ENCODE assay signal across 14 cellular contexts in the genomic region with DNA sequence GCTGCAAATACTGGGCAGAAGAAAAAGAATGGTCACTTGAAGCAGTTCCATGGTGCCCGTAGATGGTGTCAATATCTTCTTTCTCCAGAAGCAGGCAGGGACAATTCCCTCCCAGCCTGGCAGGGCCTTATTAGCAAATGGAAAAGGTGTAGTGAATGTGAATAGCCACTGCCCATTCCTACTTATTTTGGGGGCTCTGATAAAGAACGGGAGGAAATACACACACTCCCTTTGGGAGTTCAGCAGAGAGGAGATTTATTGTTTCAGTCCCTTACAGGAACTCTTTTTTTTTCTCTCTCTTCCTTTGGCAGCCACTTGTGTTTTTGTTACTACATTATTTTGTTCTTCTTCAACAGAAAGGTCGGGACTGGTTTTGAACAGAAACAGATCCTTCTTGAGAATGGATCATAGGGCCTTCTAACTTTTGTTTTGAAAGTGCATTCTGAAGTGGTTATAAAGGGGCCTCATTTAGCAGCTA. TPM values are rescaled to one million over a fixed set of nuclear protein-coding genes. Genes with fewer than 3 reads are reported as not detected.
DNase-seq lines count a peak whose midpoint lies in the region; ATAC-seq lines count a peak whose summit lies in the region.
"Had no signal": no experiment of that assay in that cellular context is flagged by ENCODE, and none has a peak within 500 bp of the region (broad histone marks: within the 10 kb centered on the region; RNA-seq: fewer than 3 reads in every experiment).

A gene with protein sequence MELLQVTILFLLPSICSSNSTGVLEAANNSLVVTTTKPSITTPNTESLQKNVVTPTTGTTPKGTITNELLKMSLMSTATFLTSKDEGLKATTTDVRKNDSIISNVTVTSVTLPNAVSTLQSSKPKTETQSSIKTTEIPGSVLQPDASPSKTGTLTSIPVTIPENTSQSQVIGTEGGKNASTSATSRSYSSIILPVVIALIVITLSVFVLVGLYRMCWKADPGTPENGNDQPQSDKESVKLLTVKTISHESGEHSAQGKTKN (minus strand): TSS at position 159 of the 478 bp plus-strand sequence. CDS start 108 bp downstream, at position 51.

- H3K9me3 Mint-ChIP-seq in activated CD4-positive, alpha-beta memory T cell treated with anti-CD3 and anti-CD28 coated beads for 36 hours: no peaks in the 10 kb centered on the region
- H3K9me3 Mint-ChIP-seq: activated CD4-positive, alpha-beta T cell treated with anti-CD3 and anti-CD28 coated beads, Interleukin-2, amount 10 ng/mL, durations not matched to agents 7 days and 5 days had no signal

- CTCF ChIA-PET in activated CD4-positive, alpha-beta memory T cell treated with anti-CD3 and anti-CD28 coated beads for 36 hours (lab: Charles Lee): no interaction called here

- H3K36me3 Mint-ChIP-seq in activated CD4-positive, alpha-beta memory T cell treated with anti-CD3 and anti-CD28 coated beads for 36 hours: no peaks in the 10 kb centered on the region

- H3K27me3 Mint-ChIP-seq in activated CD4-positive, alpha-beta memory T cell treated with anti-CD3 and anti-CD28 coated beads for 36 hours: peaks cover 11% of the 10 kb centered on the region

- no peak within 1 kb of the TSS for H3K4me3 Mint-ChIP-seq in activated CD4-positive, alpha-beta memory T cell treated with anti-CD3 and anti-CD28 coated beads for 36 hours
- H3K4me3 Mint-ChIP-seq: activated CD4-positive, alpha-beta T cell treated with anti-CD3 and anti-CD28 coated beads, Interleukin-2, amount 10 ng/mL, durations not matched to agents 7 days and 5 days had no signal

- H3K27ac Mint-ChIP-seq in activated CD4-positive, alpha-beta memory T cell treated with anti-CD3 and anti-CD28 coated beads for 36 hours: no peak within 1 kb of the TSS
- H3K27ac Mint-ChIP-seq: activated CD4-positive, alpha-beta T cell treated with anti-CD3 and anti-CD28 coated beads, Interleukin-2, amount 10 ng/mL, durations not matched to agents 7 days and 5 days had no signal

- 30% methylated on average over 3 of the region's 3 CpGs for WGBS in right cardiac atrium

- peak within 1 kb of the TSS; percentile 83 for H3K4me3 ChIP-seq in right cardiac atrium (ENCODE audit: low read length)

- no peaks in the 10 kb centered on the region for H3K27me3 ChIP-seq in right cardiac atrium (ENCODE audit: control insufficient read depth, insufficient read depth)
- H3K27me3 ChIP-seq: stomach had no signal

- peak within 1 kb of the TSS; percentile 93 for H3K27ac ChIP-seq in right cardiac atrium (ENCODE audit: low read length)

- H3K4me1 ChIP-seq in right cardiac atrium (ENCODE audit: control insufficient read depth, insufficient read depth, low read length): peaks cover 2% of the 10 kb centered on the region
- H3K4me1 ChIP-seq: stomach had no signal

- intact Hi-C loops in right cardiac atrium (cut with DNase I) (loop anchor here in 1 of 4 donors (5.0 kb wide), 1 partner anchor 219 kb away; no protein-coding TSS in a partner anchor), sciatic nerve (cut with DNase I) (no loop called here)
- intact Hi-C loops in activated CD4-positive, alpha-beta memory T cell treated with anti-CD3 and anti-CD28 coated beads for 36 hours (cut with micrococcal nuclease): no loop called here

- POLR2A ChIA-PET in activated CD4-positive, alpha-beta memory T cell treated with anti-CD3 and anti-CD28 coated beads for 36 hours (lab: Charles Lee): no interaction called here

- DNase-seq in COLO829 (ENCODE audit: low spot score) (peak; percentile 51), dermis microvascular lymphatic vessel endothelial cell (ENCODE audit: low read depth in 2 of 2) (peak in 1 of 2 donors; percentile 88), right cardiac atrium (peak in 2 of 3 donors; percentile 21 to 31), sciatic nerve (ENCODE audit: low spot score) (no peak)
- DNase-seq in activated CD4-positive, alpha-beta memory T cell treated with anti-CD3 and anti-CD28 coated beads for 36 hours: no peak
- DNase-seq in stimulated activated CD4-positive, alpha-beta T cell treated with anti-CD3 and anti-CD28 coated beads, Interleukin-4, amount 100 ng/mL, for 1 hour: no peak
- DNase-seq: activated CD4-positive, alpha-beta T cell treated with anti-CD3 and anti-CD28 coated beads, Interleukin-2, amount 10 ng/mL, durations not matched to agents 7 days and 5 days; activated gamma-delta T cell; NCI-H1417; NCI-H774; stimulated activated CD4-positive, alpha-beta T cell treated with anti-CD3 and anti-CD28 coated beads, Interleukin-2, amount 100 ng/mL, for 24 hours; stomach had no signal

- H3K9me3 ChIP-seq in right cardiac atrium (ENCODE audit: control insufficient read depth, low read length): no peaks in the 10 kb centered on the region
- H3K9me3 ChIP-seq: stomach had no signal

- no peaks in the 10 kb centered on the region for H3K4me1 Mint-ChIP-seq in activated CD4-positive, alpha-beta memory T cell treated with anti-CD3 and anti-CD28 coated beads for 36 hours (ENCODE audit: low read depth)
- H3K4me1 Mint-ChIP-seq: activated CD4-positive, alpha-beta T cell treated with anti-CD3 and anti-CD28 coated beads, Interleukin-2, amount 10 ng/mL, durations not matched to agents 7 days and 5 days had no signal

- peak; percentile 93 to 97 for ATAC-seq in right cardiac atrium
- peak; percentile 41 for ATAC-seq in sciatic nerve
- no peak for ATAC-seq in activated CD4-positive, CD25-positive, alpha-beta regulatory T cell treated with anti-CD3 and anti-CD28 coated beads, Interleukin-2, amount 50 U/mL, for 24 hours
- ATAC-seq in HG03571 (IDR thresholded peaks at IDR 0.05; ENCODE audit: unreplicated experiment): no peak

RNA-seq across cellular contexts. Expression of the gene that starts here (rescaled TPM):
- total RNA-seq in dermis microvascular lymphatic vessel endothelial cell (44.3 and 54.9 TPM in 2 replicates), right cardiac atrium (10 to 100 TPM; 33.7 to 44.9 (median 41.4) TPM), sciatic nerve (58.5 TPM)
- 21.8 TPM for polyA plus RNA-seq in right cardiac atrium
- total RNA-seq in activated CD4-positive, alpha-beta memory T cell treated with anti-CD3 and anti-CD28 coated beads for 36 hours: not detected
- total RNA-seq: activated CD4-positive, alpha-beta T cell treated with anti-CD3 and anti-CD28 coated beads, Interleukin-2, amount 10 ng/mL, durations not matched to agents 7 days and 5 days had no signal

Comparison
In these comparisons a context has a peak if more than half of its experiments do, and no peak if none do; other contexts are left out.
1. RNA of the gene that starts here (total RNA-seq): 58.5 TPM in sciatic nerve (single experiment), 44.3 to 54.9 TPM in dermis microvascular lymphatic vessel endothelial cell and 33.7 to 44.9 TPM in right cardiac atrium; not detected in activated CD4-positive, alpha-beta memory T cell treated with anti-CD3 and anti-CD28 coated beads for 36 hours; every median in the first group is over 10 times any median in the second.
2. DNase-seq: peak in COLO829 (single experiment) and right cardiac atrium (2 of 3); none in sciatic nerve (single experiment), activated CD4-positive, alpha-beta memory T cell treated with anti-CD3 and anti-CD28 coated beads for 36 hours (single experiment) and stimulated activated CD4-positive, alpha-beta T cell treated with anti-CD3 and anti-CD28 coated beads, Interleukin-4, amount 100 ng/mL, for 1 hour (single experiment).
3. ATAC-seq: peak in right cardiac atrium (2 of 2) and sciatic nerve (single experiment); none in activated CD4-positive, CD25-positive, alpha-beta regulatory T cell treated with anti-CD3 and anti-CD28 coated beads, Interleukin-2, amount 50 U/mL, for 24 hours (0 of 2) and HG03571 (single experiment).